1 cellular context compared by ENCODE assay signal in the genomic region with DNA sequence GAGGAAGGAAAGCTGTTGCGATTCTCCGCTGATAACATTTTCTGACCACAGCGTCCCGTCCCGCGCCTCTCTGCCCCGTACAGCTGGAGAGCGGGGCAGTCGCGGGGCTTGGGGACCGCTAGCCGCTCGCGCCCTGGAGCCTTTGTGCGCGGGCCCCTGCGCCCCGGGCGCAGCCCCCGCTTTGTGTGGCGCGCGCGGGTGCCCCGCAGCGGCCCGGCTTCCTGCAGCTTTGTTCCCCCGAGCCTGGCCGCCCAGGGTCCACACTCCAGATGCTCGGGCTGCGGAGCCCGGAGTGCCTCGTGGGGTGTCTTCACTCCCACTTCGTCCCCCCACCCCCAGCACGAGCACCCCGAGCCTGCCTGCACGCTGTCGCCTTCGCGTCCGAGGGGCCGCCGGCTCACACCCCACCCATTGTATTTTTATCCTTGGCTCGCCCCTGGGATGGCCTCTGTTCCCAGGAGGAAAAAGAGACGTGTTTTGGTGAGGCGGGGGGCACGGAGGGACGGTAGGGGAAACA.
TF ChIP-seq lines count a peak whose summit lies in the region.

No MANE protein-coding gene starts in this region.

TF ChIP-seq in GM12878, 131 proteins besides CTCF, POLR2A, EP300 and RAD21:
- no peak for TF ChIP-seq SPI1 (IDR thresholded peaks at IDR 0.05; ENCODE audit: borderline replicate concordance, insufficient read depth, low read depth, low read length)
- no peak for TF ChIP-seq GABPA (IDR thresholded peaks at IDR 0.05; ENCODE audit: low read depth)
- 0 out of 2 replicates have a peak, but pooled peaks have one; percentile 18 for TF ChIP-seq YY1 (IDR thresholded peaks at IDR 0.05; ENCODE audit: low read depth, low read length)
- TF ChIP-seq NR2F1 (conservative IDR thresholded peaks at IDR 0.05) = 0 out of 2 replicates have a peak, but pooled peaks have one; percentile 7
- TF ChIP-seq KAT2A (conservative IDR thresholded peaks at IDR 0.05; ENCODE audit: control insufficient read depth, low read depth, low read length) = no peak
- no peak for TF ChIP-seq MYC (IDR thresholded peaks at IDR 0.05; ENCODE audit: insufficient read depth, insufficient read length, insufficient replicate concordance, low read length, severe bottlenecking)
- TF ChIP-seq DPF2 (IDR thresholded peaks at IDR 0.05) = peak; percentile 46; the same call in 1 of the 2 replicates
- no peak for TF ChIP-seq ZNF274 (IDR thresholded peaks at IDR 0.05; ENCODE audit: insufficient read depth, insufficient read length)
- TF ChIP-seq, protein P1, sequence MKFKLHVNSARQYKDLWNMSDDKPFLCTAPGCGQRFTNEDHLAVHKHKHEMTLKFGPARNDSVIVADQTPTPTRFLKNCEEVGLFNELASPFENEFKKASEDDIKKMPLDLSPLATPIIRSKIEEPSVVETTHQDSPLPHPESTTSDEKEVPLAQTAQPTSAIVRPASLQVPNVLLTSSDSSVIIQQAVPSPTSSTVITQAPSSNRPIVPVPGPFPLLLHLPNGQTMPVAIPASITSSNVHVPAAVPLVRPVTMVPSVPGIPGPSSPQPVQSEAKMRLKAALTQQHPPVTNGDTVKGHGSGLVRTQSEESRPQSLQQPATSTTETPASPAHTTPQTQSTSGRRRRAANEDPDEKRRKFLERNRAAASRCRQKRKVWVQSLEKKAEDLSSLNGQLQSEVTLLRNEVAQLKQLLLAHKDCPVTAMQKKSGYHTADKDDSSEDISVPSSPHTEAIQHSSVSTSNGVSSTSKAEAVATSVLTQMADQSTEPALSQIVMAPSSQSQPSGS (IDR thresholded peaks at IDR 0.05; ENCODE audit: low read length) = no peak
- TF ChIP-seq HDAC6 (IDR thresholded peaks at IDR 0.05; ENCODE audit: unreplicated experiment) = peak; percentile 76
- no peak for TF ChIP-seq TCF3 (IDR thresholded peaks at IDR 0.05; ENCODE audit: borderline replicate concordance, insufficient read depth, low read depth, low read length)
- no peak for TF ChIP-seq RB1 (IDR thresholded peaks at IDR 0.05; ENCODE audit: borderline replicate concordance)
- TF ChIP-seq ETV6 (conservative IDR thresholded peaks at IDR 0.05 in 1 of 2, IDR thresholded peaks at IDR 0.05 in 1 of 2; ENCODE audit: borderline replicate concordance in 1 of 2, low read depth in 1 of 2) = no peak
- no peak for TF ChIP-seq RAD51 (IDR thresholded peaks at IDR 0.05)
- TF ChIP-seq, protein P2, sequence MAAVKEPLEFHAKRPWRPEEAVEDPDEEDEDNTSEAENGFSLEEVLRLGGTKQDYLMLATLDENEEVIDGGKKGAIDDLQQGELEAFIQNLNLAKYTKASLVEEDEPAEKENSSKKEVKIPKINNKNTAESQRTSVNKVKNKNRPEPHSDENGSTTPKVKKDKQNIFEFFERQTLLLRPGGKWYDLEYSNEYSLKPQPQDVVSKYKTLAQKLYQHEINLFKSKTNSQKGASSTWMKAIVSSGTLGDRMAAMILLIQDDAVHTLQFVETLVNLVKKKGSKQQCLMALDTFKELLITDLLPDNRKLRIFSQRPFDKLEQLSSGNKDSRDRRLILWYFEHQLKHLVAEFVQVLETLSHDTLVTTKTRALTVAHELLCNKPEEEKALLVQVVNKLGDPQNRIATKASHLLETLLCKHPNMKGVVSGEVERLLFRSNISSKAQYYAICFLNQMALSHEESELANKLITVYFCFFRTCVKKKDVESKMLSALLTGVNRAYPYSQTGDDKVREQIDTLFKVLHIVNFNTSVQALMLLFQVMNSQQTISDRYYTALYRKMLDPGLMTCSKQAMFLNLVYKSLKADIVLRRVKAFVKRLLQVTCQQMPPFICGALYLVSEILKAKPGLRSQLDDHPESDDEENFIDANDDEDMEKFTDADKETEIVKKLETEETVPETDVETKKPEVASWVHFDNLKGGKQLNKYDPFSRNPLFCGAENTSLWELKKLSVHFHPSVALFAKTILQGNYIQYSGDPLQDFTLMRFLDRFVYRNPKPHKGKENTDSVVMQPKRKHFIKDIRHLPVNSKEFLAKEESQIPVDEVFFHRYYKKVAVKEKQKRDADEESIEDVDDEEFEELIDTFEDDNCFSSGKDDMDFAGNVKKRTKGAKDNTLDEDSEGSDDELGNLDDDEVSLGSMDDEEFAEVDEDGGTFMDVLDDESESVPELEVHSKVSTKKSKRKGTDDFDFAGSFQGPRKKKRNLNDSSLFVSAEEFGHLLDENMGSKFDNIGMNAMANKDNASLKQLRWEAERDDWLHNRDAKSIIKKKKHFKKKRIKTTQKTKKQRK (IDR thresholded peaks at IDR 0.05; ENCODE audit: low read depth, low read length) = no peak
- TF ChIP-seq, protein P3, sequence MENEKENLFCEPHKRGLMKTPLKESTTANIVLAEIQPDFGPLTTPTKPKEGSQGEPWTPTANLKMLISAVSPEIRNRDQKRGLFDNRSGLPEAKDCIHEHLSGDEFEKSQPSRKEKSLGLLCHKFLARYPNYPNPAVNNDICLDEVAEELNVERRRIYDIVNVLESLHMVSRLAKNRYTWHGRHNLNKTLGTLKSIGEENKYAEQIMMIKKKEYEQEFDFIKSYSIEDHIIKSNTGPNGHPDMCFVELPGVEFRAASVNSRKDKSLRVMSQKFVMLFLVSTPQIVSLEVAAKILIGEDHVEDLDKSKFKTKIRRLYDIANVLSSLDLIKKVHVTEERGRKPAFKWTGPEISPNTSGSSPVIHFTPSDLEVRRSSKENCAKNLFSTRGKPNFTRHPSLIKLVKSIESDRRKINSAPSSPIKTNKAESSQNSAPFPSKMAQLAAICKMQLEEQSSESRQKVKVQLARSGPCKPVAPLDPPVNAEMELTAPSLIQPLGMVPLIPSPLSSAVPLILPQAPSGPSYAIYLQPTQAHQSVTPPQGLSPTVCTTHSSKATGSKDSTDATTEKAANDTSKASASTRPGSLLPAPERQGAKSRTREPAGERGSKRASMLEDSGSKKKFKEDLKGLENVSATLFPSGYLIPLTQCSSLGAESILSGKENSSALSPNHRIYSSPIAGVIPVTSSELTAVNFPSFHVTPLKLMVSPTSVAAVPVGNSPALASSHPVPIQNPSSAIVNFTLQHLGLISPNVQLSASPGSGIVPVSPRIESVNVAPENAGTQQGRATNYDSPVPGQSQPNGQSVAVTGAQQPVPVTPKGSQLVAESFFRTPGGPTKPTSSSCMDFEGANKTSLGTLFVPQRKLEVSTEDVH (IDR thresholded peaks at IDR 0.05; ENCODE audit: low read depth, partially characterized antibody) = no peak
- TF ChIP-seq HDAC2 (IDR thresholded peaks at IDR 0.05) = no peak
- peak; percentile 32 for TF ChIP-seq MEF2B (IDR thresholded peaks at IDR 0.05; ENCODE audit: partially characterized antibody, poor library complexity, severe bottlenecking)
- no peak for TF ChIP-seq RFX5 (IDR thresholded peaks at IDR 0.05; ENCODE audit: low read depth, low read length)
- TF ChIP-seq PML (IDR thresholded peaks at IDR 0.05; ENCODE audit: low read length) = peak; percentile 60; the same call in 1 of the 2 replicates
- TF ChIP-seq, protein P4, sequence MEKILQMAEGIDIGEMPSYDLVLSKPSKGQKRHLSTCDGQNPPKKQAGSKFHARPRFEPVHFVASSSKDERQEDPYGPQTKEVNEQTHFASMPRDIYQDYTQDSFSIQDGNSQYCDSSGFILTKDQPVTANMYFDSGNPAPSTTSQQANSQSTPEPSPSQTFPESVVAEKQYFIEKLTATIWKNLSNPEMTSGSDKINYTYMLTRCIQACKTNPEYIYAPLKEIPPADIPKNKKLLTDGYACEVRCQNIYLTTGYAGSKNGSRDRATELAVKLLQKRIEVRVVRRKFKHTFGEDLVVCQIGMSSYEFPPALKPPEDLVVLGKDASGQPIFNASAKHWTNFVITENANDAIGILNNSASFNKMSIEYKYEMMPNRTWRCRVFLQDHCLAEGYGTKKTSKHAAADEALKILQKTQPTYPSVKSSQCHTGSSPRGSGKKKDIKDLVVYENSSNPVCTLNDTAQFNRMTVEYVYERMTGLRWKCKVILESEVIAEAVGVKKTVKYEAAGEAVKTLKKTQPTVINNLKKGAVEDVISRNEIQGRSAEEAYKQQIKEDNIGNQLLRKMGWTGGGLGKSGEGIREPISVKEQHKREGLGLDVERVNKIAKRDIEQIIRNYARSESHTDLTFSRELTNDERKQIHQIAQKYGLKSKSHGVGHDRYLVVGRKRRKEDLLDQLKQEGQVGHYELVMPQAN (conservative IDR thresholded peaks at IDR 0.05) = peak; percentile 49; the same call in 1 of the 2 replicates
- TF ChIP-seq LARP7 (IDR thresholded peaks at IDR 0.05) = peak; percentile 68
- TF ChIP-seq BACH1 (IDR thresholded peaks at IDR 0.05; ENCODE audit: borderline replicate concordance) = 0 out of 2 replicates have a peak, but pooled peaks have one; percentile 8
- TF ChIP-seq, protein P5, sequence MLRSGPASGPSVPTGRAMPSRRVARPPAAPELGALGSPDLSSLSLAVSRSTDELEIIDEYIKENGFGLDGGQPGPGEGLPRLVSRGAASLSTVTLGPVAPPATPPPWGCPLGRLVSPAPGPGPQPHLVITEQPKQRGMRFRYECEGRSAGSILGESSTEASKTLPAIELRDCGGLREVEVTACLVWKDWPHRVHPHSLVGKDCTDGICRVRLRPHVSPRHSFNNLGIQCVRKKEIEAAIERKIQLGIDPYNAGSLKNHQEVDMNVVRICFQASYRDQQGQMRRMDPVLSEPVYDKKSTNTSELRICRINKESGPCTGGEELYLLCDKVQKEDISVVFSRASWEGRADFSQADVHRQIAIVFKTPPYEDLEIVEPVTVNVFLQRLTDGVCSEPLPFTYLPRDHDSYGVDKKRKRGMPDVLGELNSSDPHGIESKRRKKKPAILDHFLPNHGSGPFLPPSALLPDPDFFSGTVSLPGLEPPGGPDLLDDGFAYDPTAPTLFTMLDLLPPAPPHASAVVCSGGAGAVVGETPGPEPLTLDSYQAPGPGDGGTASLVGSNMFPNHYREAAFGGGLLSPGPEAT (IDR thresholded peaks at IDR 0.05; ENCODE audit: low read depth) = no peak
- TF ChIP-seq NRF1 (conservative IDR thresholded peaks at IDR 0.05; ENCODE audit: low read depth, low read length) = no peak
- no peak for TF ChIP-seq EGR1 (IDR thresholded peaks at IDR 0.05; ENCODE audit: borderline replicate concordance in 1 of 2, low read depth in 2 of 2, low read length in 2 of 2)
